ENCODE assay signal across 10 cellular contexts in the genomic region with DNA sequence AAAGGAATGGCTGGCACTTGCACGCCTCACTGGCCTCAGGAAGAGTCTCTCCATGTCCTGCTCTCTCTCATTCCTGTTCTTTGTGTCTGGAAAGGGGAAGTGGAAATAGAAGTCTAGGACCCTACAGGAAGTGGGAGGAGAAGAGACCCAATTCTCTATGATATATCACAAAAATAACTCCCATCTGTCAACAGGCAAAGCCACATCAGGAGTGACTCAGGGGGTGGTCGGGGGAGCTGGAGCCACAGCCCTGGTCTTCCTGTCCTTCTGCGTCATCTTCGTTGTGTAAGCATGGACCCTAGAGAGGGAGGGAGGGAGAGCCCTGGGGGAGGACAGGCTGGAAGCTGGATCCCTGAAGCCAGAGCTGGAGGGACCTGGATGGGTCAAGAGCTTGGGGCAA. TPM values are rescaled to one million over a fixed set of nuclear protein-coding genes. Genes with fewer than 3 reads are reported as not detected.
DNase-seq lines count a peak whose midpoint lies in the region; ATAC-seq, FAIRE-seq and TF ChIP-seq lines count a peak whose summit lies in the region.
"Had no signal": no experiment of that assay in that cellular context is flagged by ENCODE, and none has a peak within 500 bp of the region (broad histone marks: within the 10 kb centered on the region; RNA-seq: fewer than 3 reads in every experiment).

No MANE protein-coding gene starts in this region.

- no peak for DNase-seq in CD4-positive, CD25-positive, alpha-beta regulatory T cell
- DNase-seq in NB4 (ENCODE audit: low read depth), result peak; percentile 94
- DNase-seq in GM12878 (ENCODE audit: low read depth, low spot score), result no peak
- DNase-seq in naive thymus-derived CD4-positive, alpha-beta T cell, result no peak
- DNase-seq in KG1 (lab: John Stamatoyannopoulos, UW), result no peak
- DNase-seq in mesothelial cell of epicardium (ENCODE audit: low spot score in 2 of 2, unreplicated experiment in 2 of 2), result no peak
- DNase-seq: Calu3 had no signal

- in situ Hi-C loops in GM12878 (cut with MboI), result no loop called here

- WGBS in GM12878 (ENCODE audit: insufficient coverage, insufficient replicate concordance, low lambda C conversion rate, missing lambda C conversion rate), result 13% methylated on average over 4 of the region's 4 CpGs

- intact Hi-C loops in GM12878 (cut with micrococcal nuclease; ENCODE audit: unreplicated experiment), result no loop called here
- intact Hi-C loops in naive thymus-derived CD4-positive, alpha-beta T cell (cut with micrococcal nuclease), result no loop called here

- no peak for TF ChIP-seq EP300 in GM12878 (IDR thresholded peaks at IDR 0.05; ENCODE audit: borderline replicate concordance in 1 of 2, control insufficient read depth in 1 of 2, low read depth in 2 of 2, low read length in 2 of 2)

- POLR2A ChIA-PET in GM12878 (lab: Charles Lee), result no interaction called here
- POLR2A ChIA-PET in naive thymus-derived CD4-positive, alpha-beta T cell (lab: Charles Lee), result interaction anchor here (0.8 to 2.3 kb wide), 5 partner anchors 14 to 23 kb away, joined by 3 to 9 read pairs (median 4); no protein-coding TSS in a partner anchor

- H3K9me3 Mint-ChIP-seq in CD4-positive, CD25-positive, alpha-beta regulatory T cell, result peaks cover 0 to 6% (median 2%) of the 10 kb centered on the region in 7 donors
- peaks cover 0 to 2% (median 0%) of the 10 kb centered on the region in 11 donors for H3K9me3 Mint-ChIP-seq in naive thymus-derived CD4-positive, alpha-beta T cell
- H3K9me3 Mint-ChIP-seq in mesothelial cell of epicardium, result no peaks in the 10 kb centered on the region

- peak overlapping the region; percentile 14 for H3K27ac ChIP-seq in CD4-positive, CD25-positive, alpha-beta regulatory T cell (ENCODE audit: insufficient read depth, low read length, poor library complexity, severe bottlenecking)
- no peak overlapping the region for H3K27ac ChIP-seq in GM12878 (ENCODE audit: control insufficient read depth, insufficient read depth)
- H3K27ac ChIP-seq in naive thymus-derived CD4-positive, alpha-beta T cell (ENCODE audit: low read depth, low read length), result no peak overlapping the region

- H3K27me3 ChIP-seq in CD4-positive, CD25-positive, alpha-beta regulatory T cell (ENCODE audit: control insufficient read depth, insufficient read depth, low read length), result no peaks in the 10 kb centered on the region
- H3K27me3 ChIP-seq in GM12878 (replicated peaks in 1 of 2; ENCODE audit: control insufficient read depth in 2 of 2, insufficient read depth in 2 of 2, low read length in 1 of 2), result no peaks in the 10 kb centered on the region; a peak in 2 of 4 replicates
- no peaks in the 10 kb centered on the region for H3K27me3 ChIP-seq in naive thymus-derived CD4-positive, alpha-beta T cell (ENCODE audit: control insufficient read depth in 2 of 2, insufficient read depth in 2 of 2, low read length in 2 of 2)

- H3K36me3 Mint-ChIP-seq in CD4-positive, CD25-positive, alpha-beta regulatory T cell, result peaks cover 7% of the 10 kb centered on the region
- H3K36me3 Mint-ChIP-seq in naive thymus-derived CD4-positive, alpha-beta T cell, result peaks cover 0 to 1% (median 0%) of the 10 kb centered on the region in 5 donors
- no peaks in the 10 kb centered on the region for H3K36me3 Mint-ChIP-seq in mesothelial cell of epicardium

- peaks cover 69% of the 10 kb centered on the region for H3K4me1 ChIP-seq in CD4-positive, CD25-positive, alpha-beta regulatory T cell (ENCODE audit: control insufficient read depth, insufficient read depth, low read length, poor library complexity, severe bottlenecking)
- peaks cover 5% of the 10 kb centered on the region; the same call in 1 of the 2 replicates for H3K4me1 ChIP-seq in GM12878 (ENCODE audit: control insufficient read depth, insufficient read depth, low read length)
- H3K4me1 ChIP-seq in naive thymus-derived CD4-positive, alpha-beta T cell (ENCODE audit: control insufficient read depth in 2 of 2, insufficient read depth in 2 of 2, low read length in 2 of 2), result peaks cover 68 to 96% of the 10 kb centered on the region in 2 donors

- H3K4me2 ChIP-seq in GM12878 (ENCODE audit: control insufficient read depth, insufficient read depth), result no peak overlapping the region

- no peak overlapping the region for H3K9ac ChIP-seq in GM12878 (ENCODE audit: control insufficient read depth, insufficient read depth, low read length)

- peaks cover 3 to 94% (median 49%) of the 10 kb centered on the region in 4 donors for H3K4me1 Mint-ChIP-seq in CD4-positive, CD25-positive, alpha-beta regulatory T cell
- peaks cover 59 to 95% (median 88%) of the 10 kb centered on the region in 7 donors for H3K4me1 Mint-ChIP-seq in naive thymus-derived CD4-positive, alpha-beta T cell
- H3K4me1 Mint-ChIP-seq in mesothelial cell of epicardium, result peaks cover 34% of the 10 kb centered on the region

- no peak for FAIRE-seq in GM12878 (lab: Jason Lieb, UNC)

- peak overlapping the region; percentile 57 to 89 (median 76) for H3K27ac Mint-ChIP-seq in CD4-positive, CD25-positive, alpha-beta regulatory T cell
- peak overlapping the region; percentile 34 to 97 (median 89) for H3K27ac Mint-ChIP-seq in naive thymus-derived CD4-positive, alpha-beta T cell
- no peak overlapping the region for H3K27ac Mint-ChIP-seq in mesothelial cell of epicardium

- CTCF ChIA-PET in GM12878 (lab: Yijun Ruan, JAX), result no interaction called here
- CTCF ChIA-PET in naive thymus-derived CD4-positive, alpha-beta T cell (lab: Charles Lee), result interaction anchor here (0.5 to 0.6 kb wide), 2 partner anchors 34 to 38 kb away, joined by 3 to 4 read pairs; no protein-coding TSS in a partner anchor

- peak overlapping the region in 3 of 4 donors; percentile 57 to 74 (median 70) for H3K4me3 Mint-ChIP-seq in CD4-positive, CD25-positive, alpha-beta regulatory T cell
- peak overlapping the region in 9 of 10 donors; percentile 41 to 70 (median 59) for H3K4me3 Mint-ChIP-seq in naive thymus-derived CD4-positive, alpha-beta T cell
- H3K4me3 Mint-ChIP-seq in mesothelial cell of epicardium, result no peak overlapping the region

- no peaks in the 10 kb centered on the region for H3K79me2 ChIP-seq in GM12878 (ENCODE audit: control insufficient read depth, insufficient read depth, low read length)

- TF ChIP-seq CTCF in NB4 (IDR thresholded peaks at IDR 0.05; ENCODE audit: low read depth, low read length), result no peak
- TF ChIP-seq CTCF in GM12878 (IDR thresholded peaks at IDR 0.05 in 2 of 3, conservative IDR thresholded peaks at IDR 0.05 in 1 of 3; ENCODE audit: control insufficient read depth in 2 of 3, extremely low read depth in 1 of 3, insufficient read depth in 1 of 3, low read depth in 3 of 3, low read length in 3 of 3), result no peak
- no peak for TF ChIP-seq CTCF in mesothelial cell of epicardium (IDR thresholded peaks at IDR 0.05; ENCODE audit: unreplicated experiment)

- H4K20me1 ChIP-seq in GM12878 (ENCODE audit: control insufficient read depth, insufficient read depth), result no peaks in the 10 kb centered on the region

- H3K27me3 Mint-ChIP-seq in CD4-positive, CD25-positive, alpha-beta regulatory T cell, result peaks cover 4% of the 10 kb centered on the region
- peaks cover 0 to 3% (median 0%) of the 10 kb centered on the region in 5 donors for H3K27me3 Mint-ChIP-seq in naive thymus-derived CD4-positive, alpha-beta T cell
- H3K27me3 Mint-ChIP-seq in mesothelial cell of epicardium (ENCODE audit: low read depth), result peaks cover 21% of the 10 kb centered on the region

- H3K9me3 ChIP-seq in CD4-positive, CD25-positive, alpha-beta regulatory T cell (ENCODE audit: control insufficient read depth in 2 of 2, low read length in 2 of 2), result no peaks in the 10 kb centered on the region
- no peaks in the 10 kb centered on the region for H3K9me3 ChIP-seq in GM12878 (replicated peaks; ENCODE audit: control insufficient read depth, insufficient read depth, low read length)
- H3K9me3 ChIP-seq in naive thymus-derived CD4-positive, alpha-beta T cell (ENCODE audit: control insufficient read depth in 2 of 3, low read length in 3 of 3), result no peaks in the 10 kb centered on the region

- RAD21 ChIA-PET in GM12878 (lab: Charles Lee; ENCODE audit: unreplicated experiment), result no interaction called here

- no TSS peak for BruUV-seq in GM12878 (replicated peaks; lab: Mats Ljungman, UMichigan)

- no peak for TF ChIP-seq RAD21 in GM12878 (IDR thresholded peaks at IDR 0.05; ENCODE audit: insufficient read depth, low read depth, low read length)

- ATAC-seq in CD4-positive, CD25-positive, alpha-beta regulatory T cell (ENCODE audit: low read depth in 2 of 2), result no peak
- ATAC-seq in GM12878, result no peak
- peak; percentile 39 for ATAC-seq in naive thymus-derived CD4-positive, alpha-beta T cell
- no peak for ATAC-seq in GM19463 (IDR thresholded peaks at IDR 0.05; ENCODE audit: unreplicated experiment)
- ATAC-seq in HG02885 (IDR thresholded peaks at IDR 0.05; ENCODE audit: poor library complexity, unreplicated experiment), result no peak
- ATAC-seq: esophagus mucosa had no signal

- no peaks in the 10 kb centered on the region for H3K36me3 ChIP-seq in CD4-positive, CD25-positive, alpha-beta regulatory T cell (ENCODE audit: control insufficient read depth, insufficient read depth, low read length)
- no peaks in the 10 kb centered on the region for H3K36me3 ChIP-seq in GM12878 (ENCODE audit: control insufficient read depth in 2 of 2, insufficient read depth in 2 of 2, low read length in 1 of 2)
- H3K36me3 ChIP-seq in naive thymus-derived CD4-positive, alpha-beta T cell (ENCODE audit: control insufficient read depth in 2 of 3, insufficient read depth in 3 of 3, low read length in 3 of 3), result no peaks in the 10 kb centered on the region

- TF ChIP-seq POLR2A in NB4 (IDR thresholded peaks at IDR 0.05; ENCODE audit: extremely low read depth, insufficient read length), result no peak
- TF ChIP-seq POLR2A in GM12878 (IDR thresholded peaks at IDR 0.05; ENCODE audit: low read depth, low read length), result no peak

- H2AFZ ChIP-seq in GM12878 (ENCODE audit: control insufficient read depth, low read depth, low read length), result no peak overlapping the region

- no peak overlapping the region for H3K4me3 ChIP-seq in CD4-positive, CD25-positive, alpha-beta regulatory T cell (ENCODE audit: low read depth, low read length)
- no peak overlapping the region for H3K4me3 ChIP-seq in NB4 (ENCODE audit: low read depth, low read length)
- no peak overlapping the region for H3K4me3 ChIP-seq in GM12878
- H3K4me3 ChIP-seq in naive thymus-derived CD4-positive, alpha-beta T cell (ENCODE audit: low read length), result no peak overlapping the region

- SMC1A ChIA-PET in GM12878 (lab: Charles Lee; ENCODE audit: uncharacterized antibody, unreplicated experiment), result no interaction called here

RNA-seq across cellular contexts. Expression of gene SIGLEC9, which starts 3.0 kb away (rescaled TPM):
- 1.1 TPM for total RNA-seq in CD4-positive, CD25-positive, alpha-beta regulatory T cell
- polyA plus RNA-seq in CD4-positive, CD25-positive, alpha-beta regulatory T cell, result under 1 TPM in 3 of 4 donors, not detected in 1; 0.33 to 0.52 (median 0.37) TPM
- not detected in 2 replicates for total RNA-seq in GM12878 (2013; cell fraction: nucleolus; rRNA removed)
- total RNA-seq in GM12878 (2014; rRNA removed) (not detected in 2 replicates), GM12878 (2014; rRNA removed; fragmentation: Illumina TruSeq; extraction: Trizol) (not detected in 2 replicates), GM12878 (2021) (not detected in 2 replicates), mesothelial cell of epicardium (not detected in 3 replicates)
- not detected for polyA plus RNA-seq in GM12878 (2011; ENCODE audit: low read depth)
- polyA plus RNA-seq in GM12878 (2011; rRNA removed) (0.10 TPM in 2 replicates), GM12878 (2014; fragmentation: Illumina TruSeq; extraction: Trizol) (not detected in 2 replicates), GM12878 (2014; fragmentation: Nextera tagmentation; extraction: Ambion mirVana) (not detected), GM12878 (2014; rRNA removed) (not detected in 2 replicates), GM12878 (2016; fragmentation: Nextera tagmentation; extraction: Ambion mirVana) (not detected)
- 0.03 and 0.05 TPM in 2 replicates for polyA plus RNA-seq in GM12878 (2011; cell fraction: cytosol; rRNA removed)
- polyA plus RNA-seq in GM12878 (2011; cell fraction: nucleus; rRNA removed), result 0.07 and 0.30 TPM in 2 replicates
- polyA plus RNA-seq in GM12878 (2012), result not detected in 2 replicates
- polyA minus RNA-seq in GM12878 (2011; rRNA and poly(A)+ RNA removed), result 0.21 TPM in 1 of 2 replicates, not detected in the other
- not detected in 2 replicates for polyA minus RNA-seq in GM12878 (2011; cell fraction: cytosol; rRNA and poly(A)+ RNA removed)
- polyA minus RNA-seq in GM12878 (2011; cell fraction: nucleus; rRNA and poly(A)+ RNA removed), result not detected in 2 replicates
- total RNA-seq in naive thymus-derived CD4-positive, alpha-beta T cell, result 10 to 100 TPM in 1 of 5 experiments, 1 to 10 TPM in 3, under 1 TPM in 1; 0.34 to 26.8 (median 2.2) TPM
- polyA plus RNA-seq in naive thymus-derived CD4-positive, alpha-beta T cell, result under 1 TPM; 0.46 to 0.69 TPM
- total RNA-seq: Calu3 had no signal

RNA-seq across cellular contexts. Expression of gene SIGLEC7, which starts 14.3 kb away (rescaled TPM):
- total RNA-seq in CD4-positive, CD25-positive, alpha-beta regulatory T cell, result not detected
- polyA plus RNA-seq in CD4-positive, CD25-positive, alpha-beta regulatory T cell, result not detected
- total RNA-seq in GM12878 (2013; cell fraction: nucleolus; rRNA removed), result not detected in 2 replicates
- total RNA-seq in GM12878 (2014; rRNA removed), result not detected in 2 replicates
- not detected in 2 replicates for total RNA-seq in GM12878 (2014; rRNA removed; fragmentation: Illumina TruSeq; extraction: Trizol)
- total RNA-seq in GM12878 (2021), result not detected in 2 replicates
- not detected for polyA plus RNA-seq in GM12878 (2011; ENCODE audit: low read depth)
- 0.06 and 0.15 TPM in 2 replicates for polyA plus RNA-seq in GM12878 (2011; rRNA removed)
- polyA plus RNA-seq in GM12878 (2011; cell fraction: cytosol; rRNA removed), result 0.07 and 0.18 TPM in 2 replicates
- polyA plus RNA-seq in GM12878 (2011; cell fraction: nucleus; rRNA removed), result 0.18 and 0.21 TPM in 2 replicates
- polyA plus RNA-seq in GM12878 (2012), result not detected in 2 replicates
- not detected in 2 replicates for polyA plus RNA-seq in GM12878 (2014; fragmentation: Illumina TruSeq; extraction: Trizol)
- polyA plus RNA-seq in GM12878 (2014; fragmentation: Nextera tagmentation; extraction: Ambion mirVana), result not detected
- polyA plus RNA-seq in GM12878 (2014; rRNA removed), result not detected in 2 replicates
- not detected for polyA plus RNA-seq in GM12878 (2016; fragmentation: Nextera tagmentation; extraction: Ambion mirVana)
- polyA minus RNA-seq in GM12878 (2011; rRNA and poly(A)+ RNA removed), result not detected in 2 replicates
- not detected in 2 replicates for polyA minus RNA-seq in GM12878 (2011; cell fraction: cytosol; rRNA and poly(A)+ RNA removed)
- not detected in 2 replicates for polyA minus RNA-seq in GM12878 (2011; cell fraction: nucleus; rRNA and poly(A)+ RNA removed)
- total RNA-seq in naive thymus-derived CD4-positive, alpha-beta T cell, result 10 to 100 TPM in 1 of 5 experiments, under 1 TPM in 3, not detected in 1; 0.67 to 10.3 (median 0.83) TPM
- under 1 TPM in 1 of 2 donors, not detected in 1; 0.25 TPM for polyA plus RNA-seq in naive thymus-derived CD4-positive, alpha-beta T cell
- not detected in 3 replicates for total RNA-seq in mesothelial cell of epicardium
- total RNA-seq: Calu3 had no signal

RNA-seq across cellular contexts. Expression of gene CTU1, which starts 19.5 kb away (rescaled TPM):
- total RNA-seq in CD4-positive, CD25-positive, alpha-beta regulatory T cell, result 5.9 TPM
- polyA plus RNA-seq in CD4-positive, CD25-positive, alpha-beta regulatory T cell, result 1 to 10 TPM; 3.4 to 8.0 (median 4.5) TPM
- 7.2 and 9.4 TPM in 2 replicates for total RNA-seq in GM12878 (2013; cell fraction: nucleolus; rRNA removed)
- total RNA-seq in GM12878 (2014; rRNA removed) (6.2 and 8.9 TPM in 2 replicates), GM12878 (2014; rRNA removed; fragmentation: Illumina TruSeq; extraction: Trizol) (0.51 and 0.54 TPM in 2 replicates), GM12878 (2021) (9.9 and 10.5 TPM in 2 replicates), mesothelial cell of epicardium (7.5 to 7.9 TPM (median 7.7 TPM) in 3 replicates)
- 0.58 TPM for polyA plus RNA-seq in GM12878 (2011; ENCODE audit: low read depth)
- polyA plus RNA-seq in GM12878 (2011; rRNA removed) (1.4 and 3.0 TPM in 2 replicates), GM12878 (2014; fragmentation: Illumina TruSeq; extraction: Trizol) (0.59 and 0.71 TPM in 2 replicates), GM12878 (2014; fragmentation: Nextera tagmentation; extraction: Ambion mirVana) (under 1 TPM in 1 of 2 experiments, not detected in 1; 0.02 TPM), GM12878 (2014; rRNA removed) (5.8 and 8.1 TPM in 2 replicates), GM12878 (2016; fragmentation: Nextera tagmentation; extraction: Ambion mirVana) (1 to 10 TPM in 1 of 2 experiments, under 1 TPM in 1; 0.28 to 3.6 TPM)
- polyA plus RNA-seq in GM12878 (2011; cell fraction: cytosol; rRNA removed), result 4.7 and 7.6 TPM in 2 replicates
- polyA plus RNA-seq in GM12878 (2011; cell fraction: nucleus; rRNA removed), result 25.5 and 26.3 TPM in 2 replicates
- polyA plus RNA-seq in GM12878 (2012), result 2.8 and 4.3 TPM in 2 replicates
- polyA minus RNA-seq in GM12878 (2011; rRNA and poly(A)+ RNA removed), result 1.3 and 2.1 TPM in 2 replicates
- 2.4 and 2.9 TPM in 2 replicates for polyA minus RNA-seq in GM12878 (2011; cell fraction: cytosol; rRNA and poly(A)+ RNA removed)
- 3.6 and 5.5 TPM in 2 replicates for polyA minus RNA-seq in GM12878 (2011; cell fraction: nucleus; rRNA and poly(A)+ RNA removed)
- 10 to 100 TPM in 3 of 5 experiments, 1 to 10 TPM in 2; 3.3 to 11.8 (median 10.5) TPM for total RNA-seq in naive thymus-derived CD4-positive, alpha-beta T cell
- 1 to 10 TPM; 3.0 to 6.3 TPM for polyA plus RNA-seq in naive thymus-derived CD4-positive, alpha-beta T cell

RNA-seq across cellular contexts. Expression of gene KLK14, which starts 45.1 kb away (rescaled TPM):
- 0.35 TPM for total RNA-seq in CD4-positive, CD25-positive, alpha-beta regulatory T cell
- polyA plus RNA-seq in CD4-positive, CD25-positive, alpha-beta regulatory T cell, result not detected
- total RNA-seq in GM12878 (2013; cell fraction: nucleolus; rRNA removed), result not detected in 2 replicates
- not detected in 2 replicates for total RNA-seq in GM12878 (2014; rRNA removed)
- total RNA-seq in GM12878 (2014; rRNA removed; fragmentation: Illumina TruSeq; extraction: Trizol), result not detected in 2 replicates
- not detected in 2 replicates for total RNA-seq in GM12878 (2021)
- polyA plus RNA-seq in GM12878 (2011; ENCODE audit: low read depth), result not detected
- polyA plus RNA-seq in GM12878 (2011; rRNA removed), result not detected in 2 replicates
- not detected in 2 replicates for polyA plus RNA-seq in GM12878 (2011; cell fraction: cytosol; rRNA removed)
- polyA plus RNA-seq in GM12878 (2011; cell fraction: nucleus; rRNA removed), result 0.19 and 0.44 TPM in 2 replicates
- polyA plus RNA-seq in GM12878 (2012), result 0.13 and 0.39 TPM in 2 replicates
- not detected in 2 replicates for polyA plus RNA-seq in GM12878 (2014; fragmentation: Illumina TruSeq; extraction: Trizol)
- polyA plus RNA-seq in GM12878 (2014; fragmentation: Nextera tagmentation; extraction: Ambion mirVana), result not detected
- polyA plus RNA-seq in GM12878 (2014; rRNA removed), result 0.10 TPM in 1 of 2 replicates, not detected in the other
- polyA plus RNA-seq in GM12878 (2016; fragmentation: Nextera tagmentation; extraction: Ambion mirVana), result not detected
- not detected in 2 replicates for polyA minus RNA-seq in GM12878 (2011; rRNA and poly(A)+ RNA removed)
- polyA minus RNA-seq in GM12878 (2011; cell fraction: cytosol; rRNA and poly(A)+ RNA removed), result not detected in 2 replicates
- not detected in 2 replicates for polyA minus RNA-seq in GM12878 (2011; cell fraction: nucleus; rRNA and poly(A)+ RNA removed)
- under 1 TPM; 0.34 to 0.92 (median 0.66) TPM for total RNA-seq in naive thymus-derived CD4-positive, alpha-beta T cell
- polyA plus RNA-seq in naive thymus-derived CD4-positive, alpha-beta T cell, result not detected
- 0.45 to 0.99 TPM (median 0.47 TPM) in 3 replicates for total RNA-seq in mesothelial cell of epicardium
